ENCODE assay signal across 8 cellular contexts in the genomic region with DNA sequence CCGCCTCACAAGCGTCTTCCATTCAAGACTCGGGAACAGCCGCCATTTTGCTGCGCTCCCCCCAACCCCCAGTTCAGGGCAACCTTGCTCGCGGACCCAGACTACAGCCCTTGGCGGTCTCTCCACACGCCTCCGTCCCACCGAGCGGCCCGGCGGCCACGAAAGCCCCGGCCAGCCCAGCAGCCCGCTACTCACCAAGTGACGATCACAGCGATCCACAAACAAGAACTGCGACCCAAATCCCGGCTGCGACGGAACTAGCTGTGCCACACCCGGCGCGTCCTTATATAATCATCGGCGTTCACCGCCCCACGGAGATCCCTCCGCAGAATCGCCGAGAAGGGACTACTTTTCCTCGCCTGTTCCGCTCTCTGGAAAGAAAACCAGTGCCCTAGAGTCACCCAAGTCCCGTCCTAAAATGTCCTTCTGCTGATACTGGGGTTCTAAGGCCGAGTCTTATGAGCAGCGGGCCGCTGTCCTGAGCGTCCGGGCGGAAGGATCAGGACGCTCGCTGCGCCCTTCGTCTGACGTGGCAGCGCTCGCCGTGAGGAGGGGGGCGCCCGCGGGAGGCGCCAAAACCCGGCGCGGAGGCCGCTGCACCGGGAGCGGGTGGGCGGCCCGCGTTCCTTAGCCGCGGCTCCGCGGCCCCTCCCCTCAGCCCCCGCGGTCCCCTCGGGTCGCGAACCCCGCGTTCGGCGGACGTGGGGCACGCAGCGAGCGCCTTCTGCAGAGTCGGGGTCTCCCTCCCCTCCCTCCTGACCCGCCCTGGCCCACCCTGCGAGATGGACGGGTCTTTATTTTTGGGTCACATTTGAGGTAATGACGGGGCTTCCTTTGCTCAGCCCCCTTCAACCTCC. TPM values are rescaled to one million over a fixed set of nuclear protein-coding genes. Genes with fewer than 3 reads are reported as not detected.
DNase-seq lines count a peak whose midpoint lies in the region; ATAC-seq and TF ChIP-seq lines count a peak whose summit lies in the region.

Gene UBC (minus strand): TSS at position 259 of the 857 bp plus-strand sequence. CDS start 879 bp downstream, outside the sequence.

- peak; percentile 91 to 100 for TF ChIP-seq EP300 in tibial nerve (IDR thresholded peaks at IDR 0.05)

- H3K4me3 ChIP-seq in parathyroid adenoma (ENCODE audit: low read depth, low read length) (peak within 1 kb of the TSS; percentile 100), tibial nerve (peak within 1 kb of the TSS; percentile 64 to 93 (median 80))

- H3K36me3 Mint-ChIP-seq in CD4-positive, alpha-beta T cell (ENCODE audit: low read depth): peaks cover 55% of the 10 kb centered on the region

- no peaks in the 10 kb centered on the region for H3K36me3 ChIP-seq in parathyroid adenoma (ENCODE audit: control insufficient read depth, insufficient read depth, low read length)
- H3K36me3 ChIP-seq in tibial nerve: peaks cover 0 to 28% (median 0%) of the 10 kb centered on the region in 3 donors

- TF ChIP-seq POLR2A in tibial nerve (IDR thresholded peaks at IDR 0.05): peak; percentile 100

- no peaks in the 10 kb centered on the region for H3K9me3 ChIP-seq in CD4-positive, alpha-beta T cell (ENCODE audit: control insufficient read depth, low read length)
- no peaks in the 10 kb centered on the region for H3K9me3 ChIP-seq in parathyroid adenoma (ENCODE audit: control insufficient read depth, low read length)
- H3K9me3 ChIP-seq in tibial nerve: no peaks in the 10 kb centered on the region

- 0 to 1% methylated on average over 39 to 45 of the region's 85 CpGs for WGBS in tibial nerve, 2 donors

- intact Hi-C loops in CD4-positive, alpha-beta T cell (cut with DNase I, micrococcal nuclease): loop anchor here (1.0 to 2.0 kb wide), 3 partner anchors 25 to 78 kb away; partner anchors contain the start of gene BRI3BP (in 1 of the 2)

- no peak for TF ChIP-seq CTCF in CD4-positive, alpha-beta T cell (IDR thresholded peaks at IDR 0.05)
- TF ChIP-seq CTCF in parathyroid adenoma (IDR thresholded peaks at IDR 0.05) (no peak), tibial nerve (IDR thresholded peaks at IDR 0.05) (peak in 2 of 5 experiments; percentile 65 to 68)

- peak within 1 kb of the TSS; percentile 100 for H3K9ac ChIP-seq in parathyroid adenoma

- peak; percentile 83 to 94 (median 88) for DNase-seq in CD4-positive, alpha-beta T cell
- peak; percentile 83 for DNase-seq in NCI-H460 (ENCODE audit: extremely low read depth, low read depth)
- peak; percentile 84 for DNase-seq in activated effector memory CD4-positive, alpha-beta T cell treated with Interleukin-2 at 50 U/mL for 16 hours
- peak; percentile 91 for DNase-seq in globus pallidus (ENCODE audit: low spot score)
- peak; percentile 87 to 96 for DNase-seq in tibial nerve (ENCODE audit: low spot score in 2 of 2)
- no peak for DNase-seq in GDM1 (lab: John Stamatoyannopoulos, UW)

- H3K27me3 Mint-ChIP-seq in CD4-positive, alpha-beta T cell: peaks cover 11% of the 10 kb centered on the region

- H3K4me1 Mint-ChIP-seq in CD4-positive, alpha-beta T cell (ENCODE audit: low read depth): peaks cover 81% of the 10 kb centered on the region

- H2AFZ ChIP-seq in parathyroid adenoma: peak within 1 kb of the TSS; percentile 99

- H3K27me3 ChIP-seq in CD4-positive, alpha-beta T cell (ENCODE audit: control insufficient read depth, insufficient read depth, low read length): no peaks in the 10 kb centered on the region
- H3K27me3 ChIP-seq in parathyroid adenoma (ENCODE audit: control insufficient read depth, insufficient read depth, low read length) (no peaks in the 10 kb centered on the region), tibial nerve (no peaks in the 10 kb centered on the region)

- peak within 1 kb of the TSS; percentile 99 for H3K27ac ChIP-seq in CD4-positive, alpha-beta T cell (ENCODE audit: low read depth, low read length)
- H3K27ac ChIP-seq in parathyroid adenoma (peak within 1 kb of the TSS; percentile 100), tibial nerve (peak within 1 kb of the TSS; percentile 97 to 100 (median 100))

- POLR2A ChIA-PET in CD4-positive, alpha-beta T cell (lab: Charles Lee): interaction anchor here (0.6 to 12.5 kb wide), 12 partner anchors 8 to 135 kb away, joined by 3 to 538 read pairs (median 6); partner anchors contain the start of gene BRI3BP

- H3K4me2 ChIP-seq in parathyroid adenoma (ENCODE audit: low read length): peak within 1 kb of the TSS; percentile 90

- H3K9me3 Mint-ChIP-seq in CD4-positive, alpha-beta T cell: peaks cover 3% of the 10 kb centered on the region

- H3K79me2 ChIP-seq in parathyroid adenoma: peaks cover 26% of the 10 kb centered on the region

- CTCF ChIA-PET in CD4-positive, alpha-beta T cell (lab: Charles Lee): interaction anchor here (8.2 to 8.5 kb wide), 2 partner anchors 8 to 25 kb away, joined by 65 to 120 read pairs; no protein-coding TSS in a partner anchor

- peak within 1 kb of the TSS; percentile 99 for H3K4me3 Mint-ChIP-seq in CD4-positive, alpha-beta T cell

- peak; percentile 32 for ATAC-seq in CD4-positive, alpha-beta T cell (ENCODE audit: poor library complexity)
- peak; percentile 16 for ATAC-seq in GM21786 (IDR thresholded peaks at IDR 0.05; ENCODE audit: unreplicated experiment)

- H3K27ac Mint-ChIP-seq in CD4-positive, alpha-beta T cell: peak within 1 kb of the TSS; percentile 99

- H3K4me1 ChIP-seq in parathyroid adenoma: peaks cover 40% of the 10 kb centered on the region
- peaks cover 0 to 66% (median 52%) of the 10 kb centered on the region in 4 donors for H3K4me1 ChIP-seq in tibial nerve

RNA-seq across cellular contexts. Expression of gene UBC, which starts in this region (rescaled TPM):
- total RNA-seq in CD4-positive, alpha-beta T cell: 1,000 to 10,000 TPM; 1,389 to 1,410 TPM
- total RNA-seq in NCI-H460 (2014; rRNA removed; shearing (Covaris generic)): 1,852 and 1,911 TPM in 2 replicates
- 800 and 1,047 TPM in 2 replicates for polyA plus RNA-seq in NCI-H460 (2014; cell fraction: nucleus; rRNA removed)
- total RNA-seq in tibial nerve: 1,000 to 10,000 TPM; 1,276 to 1,840 (median 1,378) TPM
